16 cellular contexts compared by ENCODE assay signal in genomic region chr3:97037294-97037943, GRCh38.
"Had no signal": no experiment of that assay in that cellular context is flagged by ENCODE, and none has a peak within 500 bp of the region (broad histone marks: within the 10 kb centered on the region; RNA-seq: fewer than 3 reads in every experiment).

No MANE protein-coding gene starts in this region.

- H3K4me3 ChIP-seq: ascending aorta, breast epithelium, esophagus squamous epithelium, left ventricle myocardium inferior, ovary, testis, upper lobe of left lung had no signal

- H3K4me1 ChIP-seq: ascending aorta, breast epithelium, esophagus squamous epithelium, left ventricle myocardium inferior, testis, upper lobe of left lung had no signal

- H3K36me3 ChIP-seq: ascending aorta, breast epithelium, esophagus squamous epithelium, left ventricle myocardium inferior, ovary, upper lobe of left lung had no signal

- H3K9me3 ChIP-seq: ascending aorta, breast epithelium, esophagus squamous epithelium, ovary, testis, upper lobe of left lung had no signal

- ATAC-seq: stimulated activated naive CD8-positive, alpha-beta T cell treated with anti-CD3 and anti-CD28 coated beads, Interleukin-15, amount 100 ng/mL, for 72 hours had no signal

- H3K27ac ChIP-seq: ascending aorta, breast epithelium, esophagus squamous epithelium, left ventricle myocardium inferior, ovary, testis, upper lobe of left lung, VCaP had no signal

- DNase-seq: activated CD4-positive, alpha-beta T cell treated with anti-CD3 and anti-CD28 coated beads, Interleukin-2, amount 50 U/mL, for 48 hours; activated naive CD4-positive, alpha-beta T cell treated with anti-CD3 and anti-CD28 coated beads, Interleukin-2, amount 10 ng/mL, durations not matched to agents 7 days and 5 days; esophagus squamous epithelium; hippocampal formation; kidney; left ventricle myocardium inferior; naive B cell; ovary; stimulated activated CD4-positive, alpha-beta T cell treated with anti-CD3 and anti-CD28 coated beads, Interleukin-1b, Interleukin-23, amount 100 ng/mL, for 48 hours; stimulated activated naive CD8-positive, alpha-beta T cell treated with anti-CD3 and anti-CD28 coated beads, Interleukin-15, amount 100 ng/mL, for 72 hours; T1000; testis; upper lobe of left lung had no signal

- H3K27me3 ChIP-seq: ascending aorta, breast epithelium, esophagus squamous epithelium, ovary, testis, upper lobe of left lung had no signal
